In the genomic region with DNA sequence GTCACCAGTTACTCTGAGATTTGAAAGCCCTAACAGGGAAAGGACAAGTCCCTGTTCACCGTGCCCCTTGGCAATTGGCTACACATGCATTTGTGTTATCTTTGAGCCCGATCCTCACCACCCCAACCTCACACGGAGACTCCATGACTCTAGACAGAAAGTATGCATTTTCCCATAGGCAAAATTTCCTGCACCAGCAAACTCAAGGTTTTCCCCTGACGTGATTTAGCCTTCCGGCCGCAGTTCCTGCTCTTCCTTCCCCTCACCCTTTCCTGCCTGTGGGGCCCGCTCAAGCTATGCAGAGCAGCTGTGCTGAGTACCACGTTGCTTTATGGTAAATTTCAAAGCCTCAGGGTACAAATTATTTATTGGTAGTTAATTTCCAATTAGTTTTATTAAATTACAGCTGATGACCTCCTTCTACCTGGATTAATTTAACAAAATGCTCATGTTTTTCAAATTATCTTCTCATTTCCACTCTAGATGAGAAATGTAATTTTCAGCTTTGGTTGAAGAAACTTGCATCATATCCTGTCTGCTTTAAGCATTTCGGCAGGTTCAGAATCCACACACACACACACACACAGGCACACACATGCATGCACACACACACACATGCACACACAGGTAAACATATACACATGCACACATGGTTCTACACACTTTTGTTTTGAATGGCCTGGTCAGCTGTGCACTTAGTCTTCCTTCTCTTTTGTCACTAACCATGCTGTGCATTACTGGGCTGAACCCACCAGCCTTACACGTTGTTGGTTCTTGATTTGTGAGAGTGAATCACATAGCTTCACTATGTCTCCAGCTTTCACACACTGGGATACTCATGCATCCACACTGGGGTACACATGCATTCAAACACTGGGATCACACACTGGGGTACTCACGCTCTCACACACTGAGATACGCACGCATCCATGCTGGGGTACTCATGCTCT, we compare ENCODE assay signal across 11 cellular contexts.
DNase-seq lines count a peak whose midpoint lies in the region; ATAC-seq and TF ChIP-seq lines count a peak whose summit lies in the region.
"Had no signal": no experiment of that assay in that cellular context is flagged by ENCODE, and none has a peak within 500 bp of the region (broad histone marks: within the 10 kb centered on the region; RNA-seq: fewer than 3 reads in every experiment).

No MANE protein-coding gene starts in this region.

- H3K27me3 ChIP-seq in naive thymus-derived CD4-positive, alpha-beta T cell (ENCODE audit: control insufficient read depth in 2 of 2, insufficient read depth in 2 of 2, low read length in 2 of 2) = no peaks in the 10 kb centered on the region

- no peak overlapping the region for H3K4me3 ChIP-seq in choroid plexus epithelial cell (ENCODE audit: low read depth, low read length)
- no peak overlapping the region for H3K4me3 ChIP-seq in naive thymus-derived CD4-positive, alpha-beta T cell (ENCODE audit: low read length)

- no peak overlapping the region for H3K27ac ChIP-seq in naive thymus-derived CD4-positive, alpha-beta T cell (ENCODE audit: low read depth, low read length)

- H3K4me1 Mint-ChIP-seq in naive thymus-derived CD4-positive, alpha-beta T cell = peaks cover 7 to 57% (median 36%) of the 10 kb centered on the region in 7 donors

- peaks cover 0 to 19% (median 0%) of the 10 kb centered on the region in 11 donors for H3K9me3 Mint-ChIP-seq in naive thymus-derived CD4-positive, alpha-beta T cell

- peak; percentile 36 for TF ChIP-seq CTCF in choroid plexus epithelial cell (conservative IDR thresholded peaks at IDR 0.05; ENCODE audit: low read depth, low read length)

- H3K4me1 ChIP-seq in naive thymus-derived CD4-positive, alpha-beta T cell (ENCODE audit: control insufficient read depth in 2 of 2, insufficient read depth in 2 of 2, low read length in 2 of 2) = peaks cover 0 to 38% of the 10 kb centered on the region in 2 donors

- H3K27me3 Mint-ChIP-seq in naive thymus-derived CD4-positive, alpha-beta T cell = peaks cover 0 to 11% (median 0%) of the 10 kb centered on the region in 5 donors

- H3K36me3 Mint-ChIP-seq in naive thymus-derived CD4-positive, alpha-beta T cell = peaks cover 0 to 3% (median 0%) of the 10 kb centered on the region in 5 donors

- DNase-seq in EH (ENCODE audit: low read depth) (peak; percentile 95), NCI-H226 (peak; percentile 16), choroid plexus epithelial cell (ENCODE audit: low read depth) (peak; percentile 72)
- peak in 5 of 9 donors; percentile 13 to 37 (median 14) for DNase-seq in naive thymus-derived CD4-positive, alpha-beta T cell
- DNase-seq: activated naive CD4-positive, alpha-beta T cell; NCI-H2029; occipital lobe; stimulated activated CD4-positive, alpha-beta T cell treated with anti-CD3 and anti-CD28 coated beads, Interleukin-4, amount 100 ng/mL, for 24 hours had no signal

- H3K9me3 ChIP-seq in naive thymus-derived CD4-positive, alpha-beta T cell (ENCODE audit: control insufficient read depth in 2 of 3, low read length in 3 of 3) = no peaks in the 10 kb centered on the region

- CTCF ChIA-PET in naive thymus-derived CD4-positive, alpha-beta T cell (lab: Charles Lee) = interaction anchor here (0.6 to 1.5 kb wide), 3 partner anchors 10 to 933 kb away, joined by 3 to 4 read pairs (median 4); partner anchors contain the start of gene KLF6

- H3K36me3 ChIP-seq in naive thymus-derived CD4-positive, alpha-beta T cell (ENCODE audit: control insufficient read depth in 2 of 3, insufficient read depth in 3 of 3, low read length in 3 of 3) = no peaks in the 10 kb centered on the region

- H3K27ac Mint-ChIP-seq in naive thymus-derived CD4-positive, alpha-beta T cell = peak overlapping the region; percentile 18 to 95 (median 87)

- H3K4me3 Mint-ChIP-seq in naive thymus-derived CD4-positive, alpha-beta T cell = peak overlapping the region in 9 of 10 donors; percentile 12 to 71 (median 41)

- POLR2A ChIA-PET in naive thymus-derived CD4-positive, alpha-beta T cell (lab: Charles Lee) = interaction anchor here (0.9 to 6.3 kb wide), 2 partner anchors 10 to 328 kb away, joined by 4 to 59 read pairs; partner anchors contain the start of gene KLF6

- intact Hi-C loops in naive thymus-derived CD4-positive, alpha-beta T cell (cut with micrococcal nuclease) = loop anchor here in 1 of 2 donors (10.0 kb wide), 2 partner anchors 519 to 679 kb away; no protein-coding TSS in a partner anchor

- no peak for ATAC-seq in naive thymus-derived CD4-positive, alpha-beta T cell
- no peak for ATAC-seq in esophagus mucosa
- ATAC-seq in HG03378 (IDR thresholded peaks at IDR 0.05; ENCODE audit: unreplicated experiment) = no peak
- ATAC-seq in GM18511 (IDR thresholded peaks at IDR 0.05; ENCODE audit: unreplicated experiment) = no peak

Comparison
In these comparisons a context has a peak if more than half of its experiments do, and no peak if none do; other contexts are left out.
1. DNase-seq: peak in every context shown above with its lines; median percentile 95 in EH; 72 in choroid plexus epithelial cell; 16 in NCI-H226; 14 in naive thymus-derived CD4-positive, alpha-beta T cell.